ENCODE assay signal across 26 cellular contexts in genomic region chr1:242827538-242827937, GRCh38.
DNase-seq lines count a peak whose midpoint lies in the region; ATAC-seq and TF ChIP-seq lines count a peak whose summit lies in the region.
"Had no signal": no experiment of that assay in that cellular context is flagged by ENCODE, and none has a peak within 500 bp of the region (broad histone marks: within the 10 kb centered on the region; RNA-seq: fewer than 3 reads in every experiment).

No MANE protein-coding gene starts in this region.

- BruUV-seq in mammary epithelial cell (replicated peaks; lab: Mats Ljungman, UMichigan): no TSS peak

- no peak for ATAC-seq in GM21528 (IDR thresholded peaks at IDR 0.05; ENCODE audit: low FRiP score, unreplicated experiment)
- ATAC-seq: activated CD4-positive, CD25-positive, alpha-beta regulatory T cell treated with anti-CD3 and anti-CD28 coated beads, Interleukin-2, amount 50 U/mL, for 24 hours; stimulated activated naive B cell treated with anti-CD40 and anti-IgM and Interleukin-4, amounts not matched to agents 10 μg/mL and 1 μg/mL and 100 μg/mL, for 72 hours; upper lobe of right lung had no signal

- H3K4me2 ChIP-seq in GM23248 (ENCODE audit: unreplicated experiment) (no peak overlapping the region), mammary epithelial cell (ENCODE audit: insufficient read depth, low read depth, low read length) (no peak overlapping the region), smooth muscle cell (peak overlapping the region; percentile 69)
- H3K4me2 ChIP-seq: KMS-11, PC-9 had no signal

- H3K27me3 ChIP-seq in GM23248 (replicated peaks; ENCODE audit: insufficient read depth): no peaks in the 10 kb centered on the region
- peaks cover 17% of the 10 kb centered on the region for H3K27me3 ChIP-seq in mammary epithelial cell (ENCODE audit: insufficient read depth, low read length)
- H3K27me3 ChIP-seq in smooth muscle cell (ENCODE audit: low read depth): no peaks in the 10 kb centered on the region
- H3K27me3 ChIP-seq: dorsolateral prefrontal cortex, neutrophil, right lobe of liver, suprapubic skin, upper lobe of right lung had no signal

- DNase-seq in GM23248 (peak; percentile 10), RPMI7951 (ENCODE audit: low read depth) (peak; percentile 25), mammary epithelial cell (peak; percentile 39), smooth muscle cell (lab: John Stamatoyannopoulos, UW; ENCODE audit: unreplicated experiment) (no peak), NCI-H146 (lab: John Stamatoyannopoulos, UW) (no peak), cardiac septum (ENCODE audit: low spot score) (no peak)
- DNase-seq: activated CD4-positive, alpha-beta memory T cell treated with anti-CD3 and anti-CD28 coated beads, Interleukin-2, amount 10 ng/mL, durations not matched to agents 7 days and 5 days; activated CD8-positive, alpha-beta memory T cell treated with anti-CD3 and anti-CD28 coated beads, Interleukin-2, amount 50 U/mL, for 48 hours; activated naive CD4-positive, alpha-beta T cell treated with anti-CD3 and anti-CD28 coated beads, Interleukin-2, amount 50 U/mL, for 16 hours; Calu3; DMS79 treated with DMSO at 0.1 percent for 48 hours; islet precursor cell; left ventricle myocardium inferior; NCI-H1436; NK-92 treated with Interleukin-12 subunit alpha and Interleukin-12 subunit beta, amount 100 ng/mL, for 24 hours; PC-9; right lobe of liver; stimulated activated CD4-positive, alpha-beta T cell treated with anti-CD3 and anti-CD28 coated beads, Interleukin-15, amount 100 ng/mL, for 24 hours; stimulated activated naive B cell treated with anti-CD40 and anti-IgM and Interleukin-4, amounts not matched to agents 10 μg/mL and 1 μg/mL and 100 μg/mL, for 72 hours; upper lobe of right lung had no signal

- CTCF ChIA-PET in mammary epithelial cell (lab: Charles Lee; ENCODE audit: low non-redundant PET): no interaction called here

- dilution Hi-C loops in mammary epithelial cell (cut with HindIII; ENCODE audit: low sequenced_read_pairs): no loop called here

- H3K79me2 ChIP-seq in GM23248 (ENCODE audit: insufficient read depth) (no peaks in the 10 kb centered on the region), mammary epithelial cell (ENCODE audit: insufficient read depth, low read length) (no peaks in the 10 kb centered on the region), smooth muscle cell (ENCODE audit: low read depth) (no peaks in the 10 kb centered on the region)

- TF ChIP-seq CTCF in mammary epithelial cell (conservative IDR thresholded peaks at IDR 0.05 in 1 of 2, IDR thresholded peaks at IDR 0.05 in 1 of 2; ENCODE audit: extremely low read depth in 1 of 2, insufficient read depth in 1 of 2, low read depth in 1 of 2, low read length in 2 of 2) (no peak), smooth muscle cell (IDR thresholded peaks at IDR 0.05; ENCODE audit: borderline replicate concordance, insufficient read depth, poor library complexity, severe bottlenecking) (no peak)

- H3K9me3 ChIP-seq in GM23248 (ENCODE audit: low read depth) (no peaks in the 10 kb centered on the region), mammary epithelial cell (replicated peaks; ENCODE audit: insufficient read depth, low read length) (no peaks in the 10 kb centered on the region), smooth muscle cell (replicated peaks; ENCODE audit: low read depth) (no peaks in the 10 kb centered on the region)
- H3K9me3 ChIP-seq: left ventricle myocardium inferior, neutrophil, right lobe of liver, suprapubic skin, upper lobe of right lung had no signal

- in situ Hi-C loops in GM23248 (cut with MboI): no loop called here
- in situ Hi-C loops in mammary epithelial cell (cut with MboI; ENCODE audit: low sequenced_read_pairs in 2 of 2): no loop called here

- no peak overlapping the region for H3K4me3 ChIP-seq in GM23248
- H3K4me3 ChIP-seq in mammary epithelial cell (replicated peaks in 1 of 3; ENCODE audit: insufficient read depth in 1 of 3, low read depth in 2 of 3, low read length in 3 of 3): no peak overlapping the region
- H3K4me3 ChIP-seq in smooth muscle cell: no peak overlapping the region
- H3K4me3 ChIP-seq: left ventricle myocardium inferior, PC-9, right lobe of liver, suprapubic skin, upper lobe of right lung had no signal

- no peaks in the 10 kb centered on the region for H3F3A ChIP-seq in GM23248 (ENCODE audit: insufficient read depth)
- H3F3A ChIP-seq in smooth muscle cell (ENCODE audit: low read depth): peaks cover 4% of the 10 kb centered on the region

- no peaks in the 10 kb centered on the region for H3K4me1 ChIP-seq in GM23248 (ENCODE audit: insufficient read depth)
- H3K4me1 ChIP-seq in mammary epithelial cell (ENCODE audit: insufficient read depth, low read length): peaks cover 33% of the 10 kb centered on the region
- H3K4me1 ChIP-seq in smooth muscle cell (ENCODE audit: low read depth): peaks cover 4% of the 10 kb centered on the region
- H3K4me1 ChIP-seq: left ventricle myocardium inferior, right lobe of liver, suprapubic skin, upper lobe of right lung had no signal

- intact Hi-C loops in mammary epithelial cell (cut with micrococcal nuclease) (no loop called here), cardiac septum (cut with DNase I) (no loop called here)

- no peaks in the 10 kb centered on the region for H3K9me2 ChIP-seq in GM23248 (ENCODE audit: insufficient read depth)

- H2AFZ ChIP-seq in GM23248 (no peak overlapping the region), mammary epithelial cell (ENCODE audit: low read depth, low read length) (no peak overlapping the region), smooth muscle cell (ENCODE audit: low read depth) (no peak overlapping the region)
- H2AFZ ChIP-seq: PC-9 had no signal

- H3K27ac ChIP-seq in GM23248 (no peak overlapping the region), mammary epithelial cell (ENCODE audit: insufficient read depth, low read depth, low read length) (no peak overlapping the region), smooth muscle cell (ENCODE audit: low read depth) (peak overlapping the region; percentile 83)
- H3K27ac ChIP-seq: KMS-11, left ventricle myocardium inferior, neutrophil, PC-9, right lobe of liver, suprapubic skin, upper lobe of right lung had no signal

- H4K20me1 ChIP-seq in GM23248 (ENCODE audit: insufficient read depth): no peaks in the 10 kb centered on the region
- H4K20me1 ChIP-seq in mammary epithelial cell (ENCODE audit: insufficient read depth, low read length): no peaks in the 10 kb centered on the region
- no peaks in the 10 kb centered on the region for H4K20me1 ChIP-seq in smooth muscle cell (ENCODE audit: low read depth)

- no peak overlapping the region for H3K9ac ChIP-seq in GM23248
- H3K9ac ChIP-seq in mammary epithelial cell (ENCODE audit: insufficient read depth, low read length): no peak overlapping the region
- H3K9ac ChIP-seq in smooth muscle cell (ENCODE audit: low read depth): peak overlapping the region; percentile 40
- H3K9ac ChIP-seq: KMS-11 had no signal

- no peaks in the 10 kb centered on the region for H3K36me3 ChIP-seq in GM23248 (ENCODE audit: low read depth)
- no peaks in the 10 kb centered on the region for H3K36me3 ChIP-seq in mammary epithelial cell (ENCODE audit: insufficient read depth, low read length)
- no peaks in the 10 kb centered on the region for H3K36me3 ChIP-seq in smooth muscle cell (ENCODE audit: low read depth)
- H3K36me3 ChIP-seq: left ventricle myocardium inferior, neutrophil, right lobe of liver, suprapubic skin, upper lobe of right lung had no signal

Comparison
In these comparisons a context has a peak if more than half of its experiments do, and no peak if none do; other contexts are left out.
1. DNase-seq: peak in GM23248 (single experiment), RPMI7951 (single experiment) and mammary epithelial cell (single experiment); none in smooth muscle cell (single experiment), NCI-H146 (single experiment) and cardiac septum (single experiment).